16 cellular contexts compared by ENCODE assay signal in the genomic region with DNA sequence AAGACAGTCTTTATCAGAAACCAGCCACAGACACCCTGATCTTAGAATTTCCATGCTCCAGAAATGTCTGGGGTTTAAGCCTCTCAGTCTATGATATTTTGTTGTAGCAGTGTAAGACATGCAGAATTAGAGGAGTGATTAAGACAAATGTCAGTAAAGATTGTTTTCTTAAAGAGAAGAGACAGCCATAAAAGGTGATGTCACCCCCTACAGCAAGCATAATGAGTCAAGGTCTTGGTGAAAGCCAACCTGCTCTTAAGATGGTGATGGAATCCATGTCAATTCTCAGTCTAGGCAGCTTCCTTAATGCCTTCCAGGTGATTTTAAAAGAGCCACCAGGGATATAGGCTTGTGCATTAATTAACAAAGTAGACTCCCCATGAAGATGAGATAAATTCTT.
"Had no signal": no experiment of that assay in that cellular context is flagged by ENCODE, and none has a peak within 500 bp of the region (broad histone marks: within the 10 kb centered on the region; RNA-seq: fewer than 3 reads in every experiment).

No MANE protein-coding gene starts in this region.

- H3K27ac ChIP-seq: ascending aorta, breast epithelium, esophagus muscularis mucosa, left lung, tibial artery had no signal

- H3K4me1 Mint-ChIP-seq: T-cell had no signal

- H3K9me3 ChIP-seq: ascending aorta, breast epithelium, esophagus muscularis mucosa, tibial artery had no signal

- H3K4me3 Mint-ChIP-seq: activated CD8-positive, alpha-beta T cell treated with anti-CD3 and anti-CD28 coated beads for 36 hours; activated T-cell treated with anti-CD3 and anti-CD28 coated beads, Interleukin-2, amount 50 U/mL, for 4 hours; T-cell had no signal

- ATAC-seq: activated CD8-positive, alpha-beta T cell treated with anti-CD3 and anti-CD28 coated beads for 36 hours; activated T-cell treated with anti-CD3 and anti-CD28 coated beads, Interleukin-2, amount 50 U/mL, for 4 hours; left lung; T-cell had no signal

- H3K4me3 ChIP-seq: ascending aorta, breast epithelium, esophagus muscularis mucosa, left lung, tibial artery had no signal

- H3K36me3 ChIP-seq: ascending aorta, breast epithelium, esophagus muscularis mucosa, left lung, tibial artery had no signal

- H3K27ac Mint-ChIP-seq: activated CD8-positive, alpha-beta T cell treated with anti-CD3 and anti-CD28 coated beads for 36 hours; T-cell had no signal

- H3K4me1 ChIP-seq: ascending aorta, breast epithelium, esophagus muscularis mucosa, left lung, tibial artery had no signal

- H3K36me3 Mint-ChIP-seq: T-cell had no signal

- DNase-seq: activated CD4-positive, alpha-beta T cell treated with anti-CD3 and anti-CD28 coated beads for 48 hours; activated CD4-positive, CD25-positive, alpha-beta regulatory T cell; activated CD8-positive, alpha-beta T cell treated with anti-CD3 and anti-CD28 coated beads for 36 hours; activated effector memory CD4-positive, alpha-beta T cell treated with anti-CD3 and anti-CD28 coated beads, Interleukin-2, amount 50 U/mL, for 16 hours; activated naive CD4-positive, alpha-beta T cell treated with anti-CD3 and anti-CD28 coated beads, Interleukin-2, amount 50 U/mL, for 16 hours; activated T-cell treated with anti-CD3 and anti-CD28 coated beads, Interleukin-2, amount 50 U/mL, for 4 hours; cortex of kidney; left lung; occipital lobe; stimulated activated CD4-positive, alpha-beta T cell treated with anti-CD3 and anti-CD28 coated beads, Interleukin-2, amount 100 ng/mL, for 24 hours; stimulated activated naive CD4-positive, alpha-beta T cell treated with Interleukin-2 at 50 U/mL for 16 hours; T-cell; tibial artery had no signal

- H3K27me3 Mint-ChIP-seq: activated CD8-positive, alpha-beta T cell treated with anti-CD3 and anti-CD28 coated beads for 36 hours; T-cell had no signal

- H3K27me3 ChIP-seq: ascending aorta, breast epithelium, esophagus muscularis mucosa, left lung, tibial artery had no signal
